In genomic region chr22:19791894-19792293, GRCh38 we compare ENCODE assay signal across 28 cellular contexts. TPM values are rescaled to one million over a fixed set of nuclear protein-coding genes. Genes with fewer than 3 reads are reported as not detected.
"Had no signal": no experiment of that assay in that cellular context is flagged by ENCODE, and none has a peak within 500 bp of the region (broad histone marks: within the 10 kb centered on the region; RNA-seq: fewer than 3 reads in every experiment).

No MANE protein-coding gene starts in this region.

- FAIRE-seq: endometrium, islet of Langerhans, keratinocyte had no signal

- H3K4me1 Mint-ChIP-seq: endodermal cell, naive B cell had no signal

- H3K9me3 Mint-ChIP-seq: dendritic cell treated with granulocyte-macrophage colony-stimulating factor and Interleukin-4, amounts not matched to agents 40 ng/mL and 50 ng/mL, for 4 days; effector memory CD8-positive, alpha-beta T cell; endodermal cell had no signal

- H3K9me3 ChIP-seq: colonic mucosa, gastrocnemius medialis, mucosa of descending colon had no signal

- H3K4me1 ChIP-seq: colonic mucosa, gastrocnemius medialis, heart right ventricle, left lung, lower lobe of right lung had no signal

- H3K27ac Mint-ChIP-seq: dendritic cell treated with granulocyte-macrophage colony-stimulating factor and Interleukin-4, amounts not matched to agents 40 ng/mL and 50 ng/mL, for 4 days; effector memory CD8-positive, alpha-beta T cell; endodermal cell; naive B cell had no signal

- ATAC-seq: effector memory CD8-positive, alpha-beta T cell; esophagus mucosa; gastrocnemius medialis; heart right ventricle; left cardiac atrium; left lung; left ventricle myocardium superior; lower lobe of right lung; mucosa of descending colon had no signal

- H3K27ac ChIP-seq: colonic mucosa, epithelial cell of prostate, esophagus squamous epithelium, gastrocnemius medialis, heart right ventricle, left lung, lower lobe of right lung had no signal

- H3K27me3 ChIP-seq: colonic mucosa, esophagus squamous epithelium, gastrocnemius medialis, heart right ventricle, left lung had no signal

- H3K4me3 Mint-ChIP-seq: dendritic cell treated with granulocyte-macrophage colony-stimulating factor and Interleukin-4, amounts not matched to agents 40 ng/mL and 50 ng/mL, for 4 days; effector memory CD8-positive, alpha-beta T cell; endodermal cell; naive B cell had no signal

- H3K4me3 ChIP-seq: colonic mucosa, esophagus squamous epithelium, gastrocnemius medialis, heart right ventricle, left lung, lower lobe of right lung, mucosa of descending colon had no signal

- DNase-seq: colonic mucosa; cortex of kidney; effector CD8-positive, alpha-beta T cell; effector memory CD8-positive, alpha-beta T cell; endodermal cell; erythroblast; esophagus squamous epithelium; foreskin fibroblast; foreskin melanocyte; gastrocnemius medialis; glutamatergic neuron; head of caudate nucleus; heart right ventricle; hippocampal formation; left cardiac atrium; left lung; lower lobe of right lung; mesenchymal stem cell; mucosa of descending colon; naive B cell had no signal

- H3K36me3 ChIP-seq: colonic mucosa, gastrocnemius medialis, lower lobe of right lung had no signal

- H3K27me3 Mint-ChIP-seq: dendritic cell treated with granulocyte-macrophage colony-stimulating factor and Interleukin-4, amounts not matched to agents 40 ng/mL and 50 ng/mL, for 4 days; naive B cell had no signal

RNA-seq across cellular contexts. Expression of gene TBX1, which starts 31.3 kb away (rescaled TPM):
- total RNA-seq: kidney epithelial cell had no signal
